9 cellular contexts compared by ENCODE assay signal in genomic region chr16:74605332-74605731, GRCh38. TPM values are rescaled to one million over a fixed set of nuclear protein-coding genes. Genes with fewer than 3 reads are reported as not detected.
DNase-seq lines count a peak whose midpoint lies in the region; ATAC-seq and TF ChIP-seq lines count a peak whose summit lies in the region.
"Had no signal": no experiment of that assay in that cellular context is flagged by ENCODE, and none has a peak within 500 bp of the region (broad histone marks: within the 10 kb centered on the region; RNA-seq: fewer than 3 reads in every experiment).

No MANE protein-coding gene starts in this region.

- POLR2A ChIA-PET in activated CD8-positive, alpha-beta T cell treated with anti-CD3 and anti-CD28 coated beads, Interleukin-2, amount 10 ng/mL, durations not matched to agents 7 days and 5 days (lab: Charles Lee) = interaction anchor here (0.6 to 4.7 kb wide), 4 partner anchors 13 to 288 kb away, joined by 3 to 28 read pairs (median 4); partner anchors contain the start of gene RFWD3

- no peak for TF ChIP-seq POLR2A in spleen (IDR thresholded peaks at IDR 0.05)

- H3K9me3 Mint-ChIP-seq in activated CD8-positive, alpha-beta T cell treated with anti-CD3 and anti-CD28 coated beads, Interleukin-2, amount 10 ng/mL, durations not matched to agents 7 days and 5 days (ENCODE audit: insufficient read depth) = no peaks in the 10 kb centered on the region

- H3K4me3 ChIP-seq in iPS-15b (ENCODE audit: low read depth, low read length) = peak overlapping the region; percentile 73
- peak overlapping the region in 6 of 8 donors; percentile 76 to 96 (median 94) for H3K4me3 ChIP-seq in spleen

- no peak for ATAC-seq in activated CD8-positive, alpha-beta T cell treated with anti-CD3 and anti-CD28 coated beads, Interleukin-2, amount 10 ng/mL, durations not matched to agents 7 days and 5 days

- intact Hi-C loops in spleen (cut with DNase I; ENCODE audit: low total_unique reads) (no loop called here), head of caudate nucleus (cut with DNase I) (no loop called here)

- H3K4me1 ChIP-seq in iPS-15b (ENCODE audit: control insufficient read depth, insufficient read depth, low read length) = peaks cover 15% of the 10 kb centered on the region
- peaks cover 30 to 74% (median 64%) of the 10 kb centered on the region in 6 donors for H3K4me1 ChIP-seq in spleen

- peak overlapping the region; percentile 88 for H3K4me3 Mint-ChIP-seq in activated CD8-positive, alpha-beta T cell treated with anti-CD3 and anti-CD28 coated beads, Interleukin-2, amount 10 ng/mL, durations not matched to agents 7 days and 5 days

- H3K27me3 ChIP-seq in iPS-15b (ENCODE audit: control insufficient read depth, insufficient read depth, low read length) (no peaks in the 10 kb centered on the region), spleen (replicated peaks in 1 of 7) (no peaks in the 10 kb centered on the region)

- DNase-seq in HT-29 (ENCODE audit: low spot score) = peak; percentile 14
- DNase-seq in activated CD8-positive, alpha-beta T cell treated with anti-CD3 and anti-CD28 coated beads, Interleukin-2, amount 10 ng/mL, durations not matched to agents 7 days and 5 days = no peak
- DNase-seq in spleen = no peak
- no peak for DNase-seq in head of caudate nucleus
- DNase-seq in iPS-NIHi11 (ENCODE audit: low spot score) = no peak
- no peak for DNase-seq in NCI-H2029 treated with DMSO at 0.1 percent for 48 hours (lab: John Stamatoyannopoulos, UW)
- DNase-seq in ureter (ENCODE audit: low spot score) = no peak
- DNase-seq: NCI-H1105 treated with DMSO at 0.1 percent for 48 hours had no signal

- WGBS in spleen, 5 donors = 58 to 73% (median 64%) methylated on average over 6 of the region's 6 CpGs

- no peak overlapping the region for H3K9ac ChIP-seq in iPS-15b (ENCODE audit: low read depth, low read length)

- no peaks in the 10 kb centered on the region for H3K27me3 Mint-ChIP-seq in activated CD8-positive, alpha-beta T cell treated with anti-CD3 and anti-CD28 coated beads, Interleukin-2, amount 10 ng/mL, durations not matched to agents 7 days and 5 days (ENCODE audit: low read depth)

- H3K27ac ChIP-seq in spleen = peak overlapping the region in 5 of 8 donors; percentile 94 to 99 (median 98)

- peaks cover 32% of the 10 kb centered on the region for H3K36me3 Mint-ChIP-seq in activated CD8-positive, alpha-beta T cell treated with anti-CD3 and anti-CD28 coated beads, Interleukin-2, amount 10 ng/mL, durations not matched to agents 7 days and 5 days (ENCODE audit: low read depth)

- H3K27ac Mint-ChIP-seq in activated CD8-positive, alpha-beta T cell treated with anti-CD3 and anti-CD28 coated beads, Interleukin-2, amount 10 ng/mL, durations not matched to agents 7 days and 5 days = peak overlapping the region; percentile 89

- TF ChIP-seq CTCF in spleen (IDR thresholded peaks at IDR 0.05 in 8 of 11, conservative IDR thresholded peaks at IDR 0.05 in 3 of 11) = no peak

- peaks cover 78% of the 10 kb centered on the region for H3K4me1 Mint-ChIP-seq in activated CD8-positive, alpha-beta T cell treated with anti-CD3 and anti-CD28 coated beads, Interleukin-2, amount 10 ng/mL, durations not matched to agents 7 days and 5 days (ENCODE audit: low read depth)

- H3K9me3 ChIP-seq in iPS-15b (ENCODE audit: control insufficient read depth, insufficient read depth, low read length) = no peaks in the 10 kb centered on the region
- H3K9me3 ChIP-seq in spleen = no peaks in the 10 kb centered on the region

- H3K36me3 ChIP-seq in iPS-15b (ENCODE audit: control insufficient read depth, insufficient read depth, low read length) (no peaks in the 10 kb centered on the region), spleen (no peaks in the 10 kb centered on the region)

- CTCF ChIA-PET in activated CD8-positive, alpha-beta T cell treated with anti-CD3 and anti-CD28 coated beads, Interleukin-2, amount 10 ng/mL, durations not matched to agents 7 days and 5 days (lab: Charles Lee) = interaction anchor here (2.8 kb wide), 1 partner anchor 19 kb away, joined by 8 read pairs; no protein-coding TSS in a partner anchor

RNA-seq across cellular contexts. Expression of gene GLG1, which starts 1.6 kb away (rescaled TPM):
- 78.9 and 79.5 TPM in 2 replicates for total RNA-seq in HT-29 (2014; rRNA removed; shearing (Covaris generic))
- total RNA-seq in activated CD8-positive, alpha-beta T cell treated with anti-CD3 and anti-CD28 coated beads, Interleukin-2, amount 10 ng/mL, durations not matched to agents 7 days and 5 days = 100 to 1,000 TPM; 110 to 112 TPM
- 100 to 1,000 TPM in 5 of 7 donors, 10 to 100 TPM in 2; 81.1 to 124 (median 110) TPM for total RNA-seq in spleen
- 10 to 100 TPM; 14.6 to 22.5 (median 15.3) TPM for polyA plus RNA-seq in spleen
- total RNA-seq in ureter = 121 TPM
